In the genomic region with DNA sequence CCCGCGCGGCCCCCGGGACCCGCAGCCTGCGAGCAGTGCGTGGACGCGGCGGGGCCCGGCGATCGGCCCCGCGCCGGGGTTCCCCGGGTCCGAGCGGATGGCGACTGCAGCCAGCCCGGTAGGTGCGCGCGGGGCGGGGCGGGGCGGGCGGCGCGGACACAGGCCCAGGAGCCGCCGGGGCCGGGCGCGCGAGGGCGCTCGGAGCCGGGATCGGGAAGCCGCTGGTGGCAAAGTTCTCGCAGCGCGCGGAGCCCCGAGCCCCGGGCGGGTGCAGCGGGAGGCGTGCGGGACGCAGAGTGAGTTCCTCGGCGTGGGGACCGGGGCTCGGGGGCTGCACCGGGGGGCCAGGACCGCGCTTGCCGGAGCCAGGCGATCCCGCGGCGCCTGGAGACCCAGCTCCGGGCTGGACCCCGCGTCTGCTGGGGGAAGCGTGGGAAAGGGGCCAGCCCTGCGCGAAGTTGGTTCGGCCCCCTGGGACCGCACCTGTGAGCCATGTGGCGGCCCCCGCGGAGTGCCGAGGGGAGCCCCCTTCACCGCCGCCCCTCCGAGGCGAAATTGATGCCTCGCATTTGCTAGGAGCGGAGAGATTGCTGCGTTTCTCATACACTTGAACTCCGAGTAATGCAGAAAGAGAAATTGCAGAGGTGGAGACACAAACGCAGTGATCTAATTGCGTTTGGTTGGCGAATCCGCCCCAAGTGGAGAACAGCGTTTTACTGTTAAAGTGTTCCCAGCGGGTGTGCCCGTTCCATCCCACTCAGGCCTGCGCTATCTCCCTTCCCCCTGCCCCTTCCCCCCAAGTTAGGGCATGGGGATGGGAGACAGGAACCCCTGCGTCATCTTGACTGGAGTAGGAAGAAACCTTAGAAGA, we compare ENCODE assay signal across 8 cellular contexts.
DNase-seq lines count a peak whose midpoint lies in the region; ATAC-seq and TF ChIP-seq lines count a peak whose summit lies in the region.

No MANE protein-coding gene starts in this region.

- intact Hi-C loops in mucosa of descending colon (cut with DNase I, micrococcal nuclease): loop anchor here in 1 of 2 donors (10.0 kb wide), 1 partner anchor 100 kb away; no protein-coding TSS in a partner anchor

- peaks cover 0 to 6% of the 10 kb centered on the region in 2 donors for H3K4me1 ChIP-seq in esophagus (ENCODE audit: control insufficient read depth in 2 of 2, insufficient read depth in 2 of 2, low read length in 1 of 2)
- peaks cover 15% of the 10 kb centered on the region for H3K4me1 ChIP-seq in mucosa of descending colon (ENCODE audit: low read depth)

- ATAC-seq in mucosa of descending colon: peak; percentile 77
- ATAC-seq in HG02840 (IDR thresholded peaks at IDR 0.05; ENCODE audit: low FRiP score, unreplicated experiment): no peak
- no peak for ATAC-seq in HG03139 (IDR thresholded peaks at IDR 0.05; ENCODE audit: unreplicated experiment)

- DNase-seq in AG20443 (ENCODE audit: low spot score): peak; percentile 89
- DNase-seq in GM20000 (ENCODE audit: low spot score): peak; percentile 73
- DNase-seq in WERI-Rb-1: peak; percentile 37
- peak; percentile 60 to 77 (median 65) for DNase-seq in mucosa of descending colon
- DNase-seq in ureter (ENCODE audit: low spot score): peak; percentile 63

- H3K9me3 ChIP-seq in WERI-Rb-1 (ENCODE audit: severe bottlenecking): no peaks in the 10 kb centered on the region
- no peaks in the 10 kb centered on the region for H3K9me3 ChIP-seq in esophagus (ENCODE audit: control insufficient read depth in 2 of 2, insufficient read depth in 1 of 2, low read depth in 1 of 2, low read length in 1 of 2)
- no peaks in the 10 kb centered on the region for H3K9me3 ChIP-seq in mucosa of descending colon

- 1 to 2% methylated on average over 50 to 93 of the region's 93 CpGs for WGBS in esophagus, 2 donors

- H3K27me3 ChIP-seq in WERI-Rb-1 (ENCODE audit: insufficient read depth, low read depth, severe bottlenecking) (peaks cover 20% of the 10 kb centered on the region), esophagus (ENCODE audit: control insufficient read depth in 1 of 2, insufficient read depth in 2 of 2, low read length in 2 of 2) (no peaks in the 10 kb centered on the region)

- TF ChIP-seq CTCF in GM20000 (IDR thresholded peaks at IDR 0.05; ENCODE audit: extremely low read depth, missing control alignments) (no peak), WERI-Rb-1 (IDR thresholded peaks at IDR 0.05; ENCODE audit: low read depth, low read length) (0 out of 2 replicates have a peak, but pooled peaks have one; percentile 15), mucosa of descending colon (IDR thresholded peaks at IDR 0.05) (no peak)

- H3K27ac ChIP-seq in WERI-Rb-1: no peak overlapping the region
- peak overlapping the region; percentile 57 to 80 for H3K27ac ChIP-seq in esophagus (ENCODE audit: low read depth in 2 of 2, low read length in 1 of 2)

- peak overlapping the region; percentile 48 for H3K4me3 ChIP-seq in WERI-Rb-1 (ENCODE audit: low read depth, low read length)
- peak overlapping the region; percentile 55 to 78 for H3K4me3 ChIP-seq in esophagus (ENCODE audit: low read depth in 1 of 2, low read length in 2 of 2)
- no peak overlapping the region for H3K4me3 ChIP-seq in mucosa of descending colon

- no peaks in the 10 kb centered on the region for H3K36me3 ChIP-seq in WERI-Rb-1
- H3K36me3 ChIP-seq in esophagus (ENCODE audit: control insufficient read depth in 2 of 2, insufficient read depth in 2 of 2, low read length in 1 of 2): no peaks in the 10 kb centered on the region
- no peaks in the 10 kb centered on the region for H3K36me3 ChIP-seq in mucosa of descending colon (ENCODE audit: low read depth)

Comparison
In these comparisons a context has a peak if more than half of its experiments do, and no peak if none do; other contexts are left out.
1. DNase-seq: peak in every context shown above with its lines; median percentile 89 in AG20443; 73 in GM20000; 65 in mucosa of descending colon; 63 in ureter; 37 in WERI-Rb-1.